ENCODE assay signal across 8 cellular contexts in the genomic region with DNA sequence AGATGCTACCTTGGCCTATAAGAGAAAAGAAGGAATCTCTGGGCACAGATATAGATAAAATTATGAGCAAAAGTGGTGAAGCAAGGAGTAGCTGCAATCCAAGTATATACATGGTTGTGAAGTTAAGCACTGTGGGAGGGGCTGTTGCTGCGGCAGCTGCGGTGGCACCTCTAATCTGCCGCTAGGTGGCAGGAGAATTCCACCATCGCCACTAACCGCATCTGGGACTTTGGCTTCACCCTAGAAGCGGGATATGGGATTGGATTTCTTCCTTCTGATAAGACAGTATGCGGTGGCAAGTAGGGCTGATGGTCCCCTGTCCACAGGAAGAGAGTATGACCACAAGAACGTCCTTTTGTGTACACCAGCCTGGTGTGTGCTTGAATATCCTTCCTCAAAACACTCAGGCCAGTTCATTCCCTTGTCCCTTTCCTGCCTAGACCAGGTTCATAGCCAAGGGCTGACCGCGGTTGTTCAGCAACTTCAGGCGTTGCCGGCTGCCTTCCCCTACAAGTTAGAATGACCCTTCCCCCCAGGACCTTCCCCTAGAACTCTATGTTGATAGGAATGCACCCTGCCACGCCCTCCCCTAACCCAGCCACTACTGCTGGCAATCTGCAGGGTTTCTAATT. TPM values are rescaled to one million over a fixed set of nuclear protein-coding genes. Genes with fewer than 3 reads are reported as not detected.
DNase-seq lines count a peak whose midpoint lies in the region; ATAC-seq and TF ChIP-seq lines count a peak whose summit lies in the region.

No MANE protein-coding gene starts in this region.

- H3K4me1 ChIP-seq in HUES6 (ENCODE audit: control insufficient read depth, insufficient read depth, low read length) (no peaks in the 10 kb centered on the region), OCI-LY1 (ENCODE audit: insufficient read depth, low read length, severe bottlenecking) (no peaks in the 10 kb centered on the region), right cardiac atrium (ENCODE audit: control insufficient read depth, insufficient read depth, low read length) (no peaks in the 10 kb centered on the region)

- no peak overlapping the region for H3K4me3 Mint-ChIP-seq in activated T-helper 2 cell treated with anti-CD3 and anti-CD28 coated beads, Interferon-gamma antibody, Interleukin-2, Interleukin-4, amounts not matched to agents 10 μg/mL and 5 μg/mL and 100 μg/mL, durations not matched to agents 14 hours and 24 hours and 36 hours (ENCODE audit: low read depth)

- no peak overlapping the region for H3K4me2 ChIP-seq in OCI-LY1 (ENCODE audit: low read length)

- ATAC-seq in right cardiac atrium (peak; percentile 78 to 80), GM18861 (IDR thresholded peaks at IDR 0.05; ENCODE audit: unreplicated experiment) (no peak)

- H3K79me2 ChIP-seq in OCI-LY1 (ENCODE audit: insufficient read depth, low read length) = no peaks in the 10 kb centered on the region

- intact Hi-C loops in right cardiac atrium (cut with DNase I) = loop anchor here in 2 of 4 donors (10.0 kb wide), 1 partner anchor 232 kb away; no protein-coding TSS in a partner anchor
- intact Hi-C loops in activated T-helper 2 cell treated with anti-CD3 and anti-CD28 coated beads, Interferon-gamma antibody, Interleukin-2, Interleukin-4, amounts not matched to agents 10 μg/mL and 5 μg/mL and 100 μg/mL, durations not matched to agents 14 hours and 24 hours and 36 hours (cut with micrococcal nuclease) = loop anchor here (5.0 kb wide), 1 partner anchor 1860 kb away; no protein-coding TSS in a partner anchor

- no peaks in the 10 kb centered on the region for H3F3A ChIP-seq in OCI-LY1 (ENCODE audit: insufficient read depth, low read length)

- H3K4me1 Mint-ChIP-seq in activated T-helper 2 cell treated with anti-CD3 and anti-CD28 coated beads, Interferon-gamma antibody, Interleukin-2, Interleukin-4, amounts not matched to agents 10 μg/mL and 5 μg/mL and 100 μg/mL, durations not matched to agents 14 hours and 24 hours and 36 hours (ENCODE audit: low read depth) = no peaks in the 10 kb centered on the region

- H3K27ac ChIP-seq in HUES6 (ENCODE audit: low read depth, low read length) = no peak overlapping the region
- no peak overlapping the region for H3K27ac ChIP-seq in OCI-LY1 (ENCODE audit: low read depth, low read length, poor library complexity, severe bottlenecking)
- no peak overlapping the region for H3K27ac ChIP-seq in right cardiac atrium (ENCODE audit: low read length)

- DNase-seq in GM04504 (ENCODE audit: low read depth) (peak; percentile 17), amygdala (lab: John Stamatoyannopoulos, UW) (peak in 32 of 56 donors; percentile 5 to 71 (median 38)), right cardiac atrium (peak; percentile 45 to 76 (median 65)), retina (peak; percentile 70)
- no peak for DNase-seq in activated T-helper 2 cell treated with anti-CD3 and anti-CD28 coated beads, Interferon-gamma antibody, Interleukin-2, Interleukin-4, amounts not matched to agents 10 μg/mL and 5 μg/mL and 100 μg/mL, durations not matched to agents 14 hours and 24 hours and 36 hours (ENCODE audit: low spot score)

- no peaks in the 10 kb centered on the region for H3K36me3 ChIP-seq in HUES6 (ENCODE audit: control insufficient read depth, insufficient read depth, low read length)
- no peaks in the 10 kb centered on the region for H3K36me3 ChIP-seq in OCI-LY1 (ENCODE audit: insufficient read depth, low read length)

- no peak overlapping the region for H3K27ac Mint-ChIP-seq in activated T-helper 2 cell treated with anti-CD3 and anti-CD28 coated beads, Interferon-gamma antibody, Interleukin-2, Interleukin-4, amounts not matched to agents 10 μg/mL and 5 μg/mL and 100 μg/mL, durations not matched to agents 14 hours and 24 hours and 36 hours

- 16% methylated on average over 13 of the region's 13 CpGs for WGBS in right cardiac atrium

- no peaks in the 10 kb centered on the region for H3K36me3 Mint-ChIP-seq in activated T-helper 2 cell treated with anti-CD3 and anti-CD28 coated beads, Interferon-gamma antibody, Interleukin-2, Interleukin-4, amounts not matched to agents 10 μg/mL and 5 μg/mL and 100 μg/mL, durations not matched to agents 14 hours and 24 hours and 36 hours (ENCODE audit: low read depth)

- H3K9me3 Mint-ChIP-seq in activated T-helper 2 cell treated with anti-CD3 and anti-CD28 coated beads, Interferon-gamma antibody, Interleukin-2, Interleukin-4, amounts not matched to agents 10 μg/mL and 5 μg/mL and 100 μg/mL, durations not matched to agents 14 hours and 24 hours and 36 hours = no peaks in the 10 kb centered on the region

- H2AFZ ChIP-seq in OCI-LY1 (ENCODE audit: low read length) = no peak overlapping the region

- H3K27me3 Mint-ChIP-seq in activated T-helper 2 cell treated with anti-CD3 and anti-CD28 coated beads, Interferon-gamma antibody, Interleukin-2, Interleukin-4, amounts not matched to agents 10 μg/mL and 5 μg/mL and 100 μg/mL, durations not matched to agents 14 hours and 24 hours and 36 hours (ENCODE audit: low read depth) = no peaks in the 10 kb centered on the region

- peaks cover 38% of the 10 kb centered on the region for H3K27me3 ChIP-seq in HUES6 (ENCODE audit: control insufficient read depth, insufficient read depth, low read length)
- no peaks in the 10 kb centered on the region for H3K27me3 ChIP-seq in OCI-LY1 (ENCODE audit: insufficient read depth, low read length)
- no peaks in the 10 kb centered on the region for H3K27me3 ChIP-seq in right cardiac atrium (ENCODE audit: control insufficient read depth, insufficient read depth)

- H3K9ac ChIP-seq in HUES6 (ENCODE audit: low read length) = no peak overlapping the region
- H3K9ac ChIP-seq in OCI-LY1 (ENCODE audit: low read length) = no peak overlapping the region

- H3K4me3 ChIP-seq in HUES6 (ENCODE audit: low read depth, low read length) = peak overlapping the region; percentile 34; the same call in 1 of the 2 replicates
- H3K4me3 ChIP-seq in OCI-LY1 (ENCODE audit: low read depth, low read length, poor library complexity, severe bottlenecking) = no peak overlapping the region
- H3K4me3 ChIP-seq in right cardiac atrium (ENCODE audit: low read length) = no peak overlapping the region

- no peaks in the 10 kb centered on the region for H3K9me2 ChIP-seq in OCI-LY1 (ENCODE audit: low read depth, low read length)

- H3K9me3 ChIP-seq in HUES6 (ENCODE audit: control insufficient read depth, insufficient read depth, low read depth, low read length) (no peaks in the 10 kb centered on the region; the same call in 1 of the 2 replicates), OCI-LY1 (ENCODE audit: low read length) (no peaks in the 10 kb centered on the region), right cardiac atrium (ENCODE audit: control insufficient read depth, low read length) (no peaks in the 10 kb centered on the region)

- peak; percentile 94 for TF ChIP-seq CTCF in OCI-LY1 (IDR thresholded peaks at IDR 0.05; ENCODE audit: low read length)

- no peaks in the 10 kb centered on the region for H4K20me1 ChIP-seq in OCI-LY1 (ENCODE audit: insufficient read depth, low read length)

RNA-seq across cellular contexts. Expression of a gene that starts 5.1 kb away (rescaled TPM):
- under 1 TPM; 0.08 to 0.23 (median 0.14) TPM for total RNA-seq in right cardiac atrium
- polyA plus RNA-seq in right cardiac atrium = 0.02 TPM
- not detected in 2 replicates for total RNA-seq in activated T-helper 2 cell treated with anti-CD3 and anti-CD28 coated beads, Interferon-gamma antibody, Interleukin-2, Interleukin-4, amounts not matched to agents 10 μg/mL and 5 μg/mL and 100 μg/mL, durations not matched to agents 14 hours and 24 hours and 36 hours

RNA-seq across cellular contexts. Expression of a gene that starts 44.6 kb away (rescaled TPM):
- 10 to 100 TPM; 41.6 to 60.0 (median 51.5) TPM for total RNA-seq in right cardiac atrium
- 37.9 TPM for polyA plus RNA-seq in right cardiac atrium
- 4.3 and 4.8 TPM in 2 replicates for total RNA-seq in activated T-helper 2 cell treated with anti-CD3 and anti-CD28 coated beads, Interferon-gamma antibody, Interleukin-2, Interleukin-4, amounts not matched to agents 10 μg/mL and 5 μg/mL and 100 μg/mL, durations not matched to agents 14 hours and 24 hours and 36 hours
